Comparison of ENCODE assay signal across 11 cellular contexts in genomic region chr5:10913181-10913810, GRCh38.
"Had no signal": no experiment of that assay in that cellular context is flagged by ENCODE, and none has a peak within 500 bp of the region (broad histone marks: within the 10 kb centered on the region; RNA-seq: fewer than 3 reads in every experiment).

No MANE protein-coding gene starts in this region.

- H3K4me3 ChIP-seq: adrenal gland, tibial artery had no signal

- DNase-seq: activated CD4-positive, alpha-beta T cell treated with anti-CD3 and anti-CD28 coated beads for 1 hour; activated gamma-delta T cell treated with Interleukin-2 at 50 U/mL for 16 hours; cerebellar nuclear complex; effector CD8-positive, alpha-beta T cell; midbrain; stimulated activated CD4-positive, alpha-beta T cell treated with anti-CD3 and anti-CD28 coated beads, Interleukin-12 subunit alpha, Interleukin-12 subunit beta, amount 100 ng/mL, for 4 hours; stimulated activated CD4-positive, alpha-beta T cell treated with anti-CD3 and anti-CD28 coated beads, Interleukin-1b, Interleukin-23, amount 100 ng/mL, for 48 hours; stimulated activated naive CD8-positive, alpha-beta T cell treated with anti-CD3 and anti-CD28 coated beads, Interleukin-15, Interleukin-2, amounts not matched to agents 100 U/mL and 50 U/mL, for 24 hours; tibial artery had no signal

- ATAC-seq: stimulated activated naive CD8-positive, alpha-beta T cell treated with anti-CD3 and anti-CD28 coated beads, Interleukin-15, Interleukin-2, amounts not matched to agents 100 U/mL and 50 U/mL, for 24 hours had no signal

- H3K9me3 ChIP-seq: adrenal gland, tibial artery had no signal

- H3K4me1 ChIP-seq: tibial artery had no signal

- H3K36me3 ChIP-seq: adrenal gland, tibial artery had no signal

- H3K27me3 ChIP-seq: adrenal gland, tibial artery had no signal

- H3K27ac ChIP-seq: tibial artery, VCaP had no signal
